ENCODE assay signal across 1 cellular context in the genomic region with DNA sequence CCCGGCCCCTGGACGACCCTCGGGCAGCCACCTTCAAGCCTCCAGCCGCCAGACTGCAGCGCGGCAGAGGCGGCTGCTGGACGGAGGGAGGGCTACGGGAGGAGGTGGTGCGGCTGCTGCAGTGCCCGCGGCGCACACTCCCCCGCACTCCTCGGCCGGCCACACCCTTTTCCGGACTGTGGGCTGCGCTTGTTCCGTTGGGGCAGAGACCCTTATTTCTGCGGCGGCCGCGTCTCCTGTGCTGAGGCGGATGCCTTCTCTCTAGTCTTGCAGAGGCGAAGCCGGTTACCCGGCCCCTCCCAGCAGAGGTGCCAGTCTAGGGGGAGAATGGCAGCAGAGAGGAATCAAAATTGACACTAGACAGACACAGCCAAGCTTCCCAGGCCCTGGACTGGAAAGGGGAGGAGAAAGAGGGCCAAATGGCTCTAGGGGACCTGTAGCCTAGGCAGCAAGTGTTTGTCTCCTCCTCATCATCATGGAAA.
A peak's percentile ranks its signal among the peaks of the same experiment; 100 is the strongest.
TF ChIP-seq lines count a peak whose summit lies in the region.

No MANE protein-coding gene starts in this region.

TF ChIP-seq in HEK293, 187 proteins besides CTCF, POLR2A, EP300 and RAD21 (continues in another document):
- TF ChIP-seq, protein P1, sequence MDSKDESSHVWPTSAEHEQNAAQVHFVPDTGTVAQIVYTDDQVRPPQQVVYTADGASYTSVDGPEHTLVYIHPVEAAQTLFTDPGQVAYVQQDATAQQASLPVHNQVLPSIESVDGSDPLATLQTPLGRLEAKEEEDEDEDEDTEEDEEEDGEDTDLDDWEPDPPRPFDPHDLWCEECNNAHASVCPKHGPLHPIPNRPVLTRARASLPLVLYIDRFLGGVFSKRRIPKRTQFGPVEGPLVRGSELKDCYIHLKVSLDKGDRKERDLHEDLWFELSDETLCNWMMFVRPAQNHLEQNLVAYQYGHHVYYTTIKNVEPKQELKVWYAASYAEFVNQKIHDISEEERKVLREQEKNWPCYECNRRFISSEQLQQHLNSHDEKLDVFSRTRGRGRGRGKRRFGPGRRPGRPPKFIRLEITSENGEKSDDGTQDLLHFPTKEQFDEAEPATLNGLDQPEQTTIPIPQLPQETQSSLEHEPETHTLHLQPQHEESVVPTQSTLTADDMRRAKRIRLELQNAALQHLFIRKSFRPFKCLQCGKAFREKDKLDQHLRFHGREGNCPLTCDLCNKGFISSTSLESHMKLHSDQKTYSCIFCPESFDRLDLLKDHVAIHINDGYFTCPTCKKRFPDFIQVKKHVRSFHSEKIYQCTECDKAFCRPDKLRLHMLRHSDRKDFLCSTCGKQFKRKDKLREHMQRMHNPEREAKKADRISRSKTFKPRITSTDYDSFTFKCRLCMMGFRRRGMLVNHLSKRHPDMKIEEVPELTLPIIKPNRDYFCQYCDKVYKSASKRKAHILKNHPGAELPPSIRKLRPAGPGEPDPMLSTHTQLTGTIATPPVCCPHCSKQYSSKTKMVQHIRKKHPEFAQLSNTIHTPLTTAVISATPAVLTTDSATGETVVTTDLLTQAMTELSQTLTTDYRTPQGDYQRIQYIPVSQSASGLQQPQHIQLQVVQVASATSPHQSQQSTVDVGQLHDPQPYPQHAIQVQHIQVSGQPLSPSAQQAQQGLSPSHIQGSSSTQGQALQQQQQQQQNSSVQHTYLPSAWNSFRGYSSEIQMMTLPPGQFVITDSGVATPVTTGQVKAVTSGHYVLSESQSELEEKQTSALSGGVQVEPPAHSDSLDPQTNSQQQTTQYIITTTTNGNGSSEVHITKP (tag by site-specific recombination; IDR thresholded peaks at IDR 0.05): peak; percentile 83
- TF ChIP-seq, protein P2, sequence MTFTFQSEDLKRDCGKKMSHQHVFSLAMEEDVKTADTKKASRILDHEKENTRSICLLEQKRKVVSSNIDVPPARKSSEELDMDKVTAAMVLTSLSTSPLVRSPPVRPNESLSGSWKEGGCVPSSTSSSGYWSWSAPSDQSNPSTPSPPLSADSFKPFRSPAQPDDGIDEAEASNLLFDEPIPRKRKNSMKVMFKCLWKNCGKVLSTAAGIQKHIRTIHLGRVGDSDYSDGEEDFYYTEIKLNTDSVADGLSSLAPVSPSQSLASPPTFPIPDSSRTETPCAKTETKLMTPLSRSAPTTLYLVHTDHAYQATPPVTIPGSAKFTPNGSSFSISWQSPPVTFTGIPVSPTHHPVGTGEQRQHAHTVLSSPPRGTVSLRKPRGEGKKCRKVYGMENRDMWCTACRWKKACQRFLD (tag by site-specific recombination; IDR thresholded peaks at IDR 0.05): no peak
- 0 out of 2 replicates have a peak, but pooled peaks have one; percentile 25 for TF ChIP-seq ZNF785 (tag by site-specific recombination; IDR thresholded peaks at IDR 0.05)
- TF ChIP-seq, protein P3, sequence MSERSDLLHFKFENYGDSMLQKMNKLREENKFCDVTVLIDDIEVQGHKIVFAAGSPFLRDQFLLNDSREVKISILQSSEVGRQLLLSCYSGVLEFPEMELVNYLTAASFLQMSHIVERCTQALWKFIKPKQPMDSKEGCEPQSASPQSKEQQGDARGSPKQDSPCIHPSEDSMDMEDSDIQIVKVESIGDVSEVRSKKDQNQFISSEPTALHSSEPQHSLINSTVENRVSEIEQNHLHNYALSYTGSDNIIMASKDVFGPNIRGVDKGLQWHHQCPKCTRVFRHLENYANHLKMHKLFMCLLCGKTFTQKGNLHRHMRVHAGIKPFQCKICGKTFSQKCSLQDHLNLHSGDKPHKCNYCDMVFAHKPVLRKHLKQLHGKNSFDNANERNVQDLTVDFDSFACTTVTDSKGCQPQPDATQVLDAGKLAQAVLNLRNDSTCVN (tag by site-specific recombination; optimal IDR thresholded peaks at IDR 0.05): peak; percentile 59
- TF ChIP-seq, protein P4, sequence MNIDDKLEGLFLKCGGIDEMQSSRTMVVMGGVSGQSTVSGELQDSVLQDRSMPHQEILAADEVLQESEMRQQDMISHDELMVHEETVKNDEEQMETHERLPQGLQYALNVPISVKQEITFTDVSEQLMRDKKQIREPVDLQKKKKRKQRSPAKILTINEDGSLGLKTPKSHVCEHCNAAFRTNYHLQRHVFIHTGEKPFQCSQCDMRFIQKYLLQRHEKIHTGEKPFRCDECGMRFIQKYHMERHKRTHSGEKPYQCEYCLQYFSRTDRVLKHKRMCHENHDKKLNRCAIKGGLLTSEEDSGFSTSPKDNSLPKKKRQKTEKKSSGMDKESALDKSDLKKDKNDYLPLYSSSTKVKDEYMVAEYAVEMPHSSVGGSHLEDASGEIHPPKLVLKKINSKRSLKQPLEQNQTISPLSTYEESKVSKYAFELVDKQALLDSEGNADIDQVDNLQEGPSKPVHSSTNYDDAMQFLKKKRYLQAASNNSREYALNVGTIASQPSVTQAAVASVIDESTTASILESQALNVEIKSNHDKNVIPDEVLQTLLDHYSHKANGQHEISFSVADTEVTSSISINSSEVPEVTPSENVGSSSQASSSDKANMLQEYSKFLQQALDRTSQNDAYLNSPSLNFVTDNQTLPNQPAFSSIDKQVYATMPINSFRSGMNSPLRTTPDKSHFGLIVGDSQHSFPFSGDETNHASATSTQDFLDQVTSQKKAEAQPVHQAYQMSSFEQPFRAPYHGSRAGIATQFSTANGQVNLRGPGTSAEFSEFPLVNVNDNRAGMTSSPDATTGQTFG (tag by site-specific recombination; IDR thresholded peaks at IDR 0.05; ENCODE audit: borderline replicate concordance): no peak
- TF ChIP-seq KLF7 (tag by site-specific recombination; IDR thresholded peaks at IDR 0.05; ENCODE audit: borderline replicate concordance): peak; percentile 93
- TF ChIP-seq, protein P5, sequence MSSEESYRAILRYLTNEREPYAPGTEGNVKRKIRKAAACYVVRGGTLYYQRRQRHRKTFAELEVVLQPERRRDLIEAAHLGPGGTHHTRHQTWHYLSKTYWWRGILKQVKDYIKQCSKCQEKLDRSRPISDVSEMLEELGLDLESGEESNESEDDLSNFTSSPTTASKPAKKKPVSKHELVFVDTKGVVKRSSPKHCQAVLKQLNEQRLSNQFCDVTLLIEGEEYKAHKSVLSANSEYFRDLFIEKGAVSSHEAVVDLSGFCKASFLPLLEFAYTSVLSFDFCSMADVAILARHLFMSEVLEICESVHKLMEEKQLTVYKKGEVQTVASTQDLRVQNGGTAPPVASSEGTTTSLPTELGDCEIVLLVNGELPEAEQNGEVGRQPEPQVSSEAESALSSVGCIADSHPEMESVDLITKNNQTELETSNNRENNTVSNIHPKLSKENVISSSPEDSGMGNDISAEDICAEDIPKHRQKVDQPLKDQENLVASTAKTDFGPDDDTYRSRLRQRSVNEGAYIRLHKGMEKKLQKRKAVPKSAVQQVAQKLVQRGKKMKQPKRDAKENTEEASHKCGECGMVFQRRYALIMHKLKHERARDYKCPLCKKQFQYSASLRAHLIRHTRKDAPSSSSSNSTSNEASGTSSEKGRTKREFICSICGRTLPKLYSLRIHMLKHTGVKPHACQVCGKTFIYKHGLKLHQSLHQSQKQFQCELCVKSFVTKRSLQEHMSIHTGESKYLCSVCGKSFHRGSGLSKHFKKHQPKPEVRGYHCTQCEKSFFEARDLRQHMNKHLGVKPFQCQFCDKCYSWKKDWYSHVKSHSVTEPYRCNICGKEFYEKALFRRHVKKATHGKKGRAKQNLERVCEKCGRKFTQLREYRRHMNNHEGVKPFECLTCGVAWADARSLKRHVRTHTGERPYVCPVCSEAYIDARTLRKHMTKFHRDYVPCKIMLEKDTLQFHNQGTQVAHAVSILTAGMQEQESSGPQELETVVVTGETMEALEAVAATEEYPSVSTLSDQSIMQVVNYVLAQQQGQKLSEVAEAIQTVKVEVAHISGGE (tag by site-specific recombination; conservative IDR thresholded peaks at IDR 0.05; ENCODE audit: low read depth): peak; percentile 69
- TF ChIP-seq ZNF341 (tag by site-specific recombination; IDR thresholded peaks at IDR 0.05; ENCODE audit: low read depth): peak; percentile 88
- no peak for TF ChIP-seq ZNF121 (tag by site-specific recombination; IDR thresholded peaks at IDR 0.05)
- peak; percentile 26; the same call in 1 of the 2 replicates for TF ChIP-seq ZNF600 (tag by site-specific recombination; IDR thresholded peaks at IDR 0.05)
- peak; percentile 92 for TF ChIP-seq ZFHX2 (tag by site-specific recombination; conservative IDR thresholded peaks at IDR 0.05)
- TF ChIP-seq ZNF660 (tag by site-specific recombination; IDR thresholded peaks at IDR 0.05): peak; percentile 36; the same call in 1 of the 2 replicates
- TF ChIP-seq WT1 (tag by site-specific recombination; IDR thresholded peaks at IDR 0.05): peak; percentile 96
- TF ChIP-seq KLF8 (tag by site-specific recombination; IDR thresholded peaks at IDR 0.05): peak; percentile 63
- TF ChIP-seq ZNF747 (tag by site-specific recombination; IDR thresholded peaks at IDR 0.05): no peak
- TF ChIP-seq ZNF530 (tag by site-specific recombination; IDR thresholded peaks at IDR 0.05; ENCODE audit: low read depth): no peak
- TF ChIP-seq, protein P6, sequence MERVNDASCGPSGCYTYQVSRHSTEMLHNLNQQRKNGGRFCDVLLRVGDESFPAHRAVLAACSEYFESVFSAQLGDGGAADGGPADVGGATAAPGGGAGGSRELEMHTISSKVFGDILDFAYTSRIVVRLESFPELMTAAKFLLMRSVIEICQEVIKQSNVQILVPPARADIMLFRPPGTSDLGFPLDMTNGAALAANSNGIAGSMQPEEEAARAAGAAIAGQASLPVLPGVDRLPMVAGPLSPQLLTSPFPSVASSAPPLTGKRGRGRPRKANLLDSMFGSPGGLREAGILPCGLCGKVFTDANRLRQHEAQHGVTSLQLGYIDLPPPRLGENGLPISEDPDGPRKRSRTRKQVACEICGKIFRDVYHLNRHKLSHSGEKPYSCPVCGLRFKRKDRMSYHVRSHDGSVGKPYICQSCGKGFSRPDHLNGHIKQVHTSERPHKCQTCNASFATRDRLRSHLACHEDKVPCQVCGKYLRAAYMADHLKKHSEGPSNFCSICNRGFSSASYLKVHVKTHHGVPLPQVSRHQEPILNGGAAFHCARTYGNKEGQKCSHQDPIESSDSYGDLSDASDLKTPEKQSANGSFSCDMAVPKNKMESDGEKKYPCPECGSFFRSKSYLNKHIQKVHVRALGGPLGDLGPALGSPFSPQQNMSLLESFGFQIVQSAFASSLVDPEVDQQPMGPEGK (tag by site-specific recombination; IDR thresholded peaks at IDR 0.05): peak; percentile 59
- TF ChIP-seq, protein P7, sequence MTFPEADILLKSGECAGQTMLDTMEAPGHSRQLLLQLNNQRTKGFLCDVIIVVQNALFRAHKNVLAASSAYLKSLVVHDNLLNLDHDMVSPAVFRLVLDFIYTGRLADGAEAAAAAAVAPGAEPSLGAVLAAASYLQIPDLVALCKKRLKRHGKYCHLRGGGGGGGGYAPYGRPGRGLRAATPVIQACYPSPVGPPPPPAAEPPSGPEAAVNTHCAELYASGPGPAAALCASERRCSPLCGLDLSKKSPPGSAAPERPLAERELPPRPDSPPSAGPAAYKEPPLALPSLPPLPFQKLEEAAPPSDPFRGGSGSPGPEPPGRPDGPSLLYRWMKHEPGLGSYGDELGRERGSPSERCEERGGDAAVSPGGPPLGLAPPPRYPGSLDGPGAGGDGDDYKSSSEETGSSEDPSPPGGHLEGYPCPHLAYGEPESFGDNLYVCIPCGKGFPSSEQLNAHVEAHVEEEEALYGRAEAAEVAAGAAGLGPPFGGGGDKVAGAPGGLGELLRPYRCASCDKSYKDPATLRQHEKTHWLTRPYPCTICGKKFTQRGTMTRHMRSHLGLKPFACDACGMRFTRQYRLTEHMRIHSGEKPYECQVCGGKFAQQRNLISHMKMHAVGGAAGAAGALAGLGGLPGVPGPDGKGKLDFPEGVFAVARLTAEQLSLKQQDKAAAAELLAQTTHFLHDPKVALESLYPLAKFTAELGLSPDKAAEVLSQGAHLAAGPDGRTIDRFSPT (tag by site-specific recombination; IDR thresholded peaks at IDR 0.05): peak; percentile 80
- TF ChIP-seq SCRT2 (tag by site-specific recombination; IDR thresholded peaks at IDR 0.05): peak; percentile 86
- TF ChIP-seq, protein P8, sequence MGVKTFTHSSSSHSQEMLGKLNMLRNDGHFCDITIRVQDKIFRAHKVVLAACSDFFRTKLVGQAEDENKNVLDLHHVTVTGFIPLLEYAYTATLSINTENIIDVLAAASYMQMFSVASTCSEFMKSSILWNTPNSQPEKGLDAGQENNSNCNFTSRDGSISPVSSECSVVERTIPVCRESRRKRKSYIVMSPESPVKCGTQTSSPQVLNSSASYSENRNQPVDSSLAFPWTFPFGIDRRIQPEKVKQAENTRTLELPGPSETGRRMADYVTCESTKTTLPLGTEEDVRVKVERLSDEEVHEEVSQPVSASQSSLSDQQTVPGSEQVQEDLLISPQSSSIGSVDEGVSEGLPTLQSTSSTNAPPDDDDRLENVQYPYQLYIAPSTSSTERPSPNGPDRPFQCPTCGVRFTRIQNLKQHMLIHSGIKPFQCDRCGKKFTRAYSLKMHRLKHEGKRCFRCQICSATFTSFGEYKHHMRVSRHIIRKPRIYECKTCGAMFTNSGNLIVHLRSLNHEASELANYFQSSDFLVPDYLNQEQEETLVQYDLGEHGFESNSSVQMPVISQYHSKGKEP (tag by site-specific recombination; IDR thresholded peaks at IDR 0.05): peak; percentile 50; the same call in 1 of the 2 replicates
- TF ChIP-seq MEIS1 (CRISPR knock-in tag; IDR thresholded peaks at IDR 0.05; ENCODE audit: borderline replicate concordance): no peak
- TF ChIP-seq, protein P9, sequence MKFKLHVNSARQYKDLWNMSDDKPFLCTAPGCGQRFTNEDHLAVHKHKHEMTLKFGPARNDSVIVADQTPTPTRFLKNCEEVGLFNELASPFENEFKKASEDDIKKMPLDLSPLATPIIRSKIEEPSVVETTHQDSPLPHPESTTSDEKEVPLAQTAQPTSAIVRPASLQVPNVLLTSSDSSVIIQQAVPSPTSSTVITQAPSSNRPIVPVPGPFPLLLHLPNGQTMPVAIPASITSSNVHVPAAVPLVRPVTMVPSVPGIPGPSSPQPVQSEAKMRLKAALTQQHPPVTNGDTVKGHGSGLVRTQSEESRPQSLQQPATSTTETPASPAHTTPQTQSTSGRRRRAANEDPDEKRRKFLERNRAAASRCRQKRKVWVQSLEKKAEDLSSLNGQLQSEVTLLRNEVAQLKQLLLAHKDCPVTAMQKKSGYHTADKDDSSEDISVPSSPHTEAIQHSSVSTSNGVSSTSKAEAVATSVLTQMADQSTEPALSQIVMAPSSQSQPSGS (tag by site-specific recombination; IDR thresholded peaks at IDR 0.05; ENCODE audit: low read depth): no peak
- TF ChIP-seq ZNF626 (tag by site-specific recombination; IDR thresholded peaks at IDR 0.05): no peak
- TF ChIP-seq ZSCAN30 (tag by site-specific recombination; IDR thresholded peaks at IDR 0.05): peak; percentile 100
- TF ChIP-seq ZNF10 (tag by site-specific recombination; IDR thresholded peaks at IDR 0.05): no peak
- TF ChIP-seq, protein P10, sequence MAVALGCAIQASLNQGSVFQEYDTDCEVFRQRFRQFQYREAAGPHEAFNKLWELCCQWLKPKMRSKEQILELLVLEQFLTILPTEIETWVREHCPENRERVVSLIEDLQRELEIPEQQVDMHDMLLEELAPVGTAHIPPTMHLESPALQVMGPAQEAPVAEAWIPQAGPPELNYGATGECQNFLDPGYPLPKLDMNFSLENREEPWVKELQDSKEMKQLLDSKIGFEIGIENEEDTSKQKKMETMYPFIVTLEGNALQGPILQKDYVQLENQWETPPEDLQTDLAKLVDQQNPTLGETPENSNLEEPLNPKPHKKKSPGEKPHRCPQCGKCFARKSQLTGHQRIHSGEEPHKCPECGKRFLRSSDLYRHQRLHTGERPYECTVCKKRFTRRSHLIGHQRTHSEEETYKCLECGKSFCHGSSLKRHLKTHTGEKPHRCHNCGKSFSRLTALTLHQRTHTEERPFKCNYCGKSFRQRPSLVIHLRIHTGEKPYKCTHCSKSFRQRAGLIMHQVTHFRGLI (tag by site-specific recombination; IDR thresholded peaks at IDR 0.05): no peak
- no peak for TF ChIP-seq ZNF114 (tag by site-specific recombination; IDR thresholded peaks at IDR 0.05)
- no peak for TF ChIP-seq OVOL3 (tag by site-specific recombination; IDR thresholded peaks at IDR 0.05)
